In the genomic region with DNA sequence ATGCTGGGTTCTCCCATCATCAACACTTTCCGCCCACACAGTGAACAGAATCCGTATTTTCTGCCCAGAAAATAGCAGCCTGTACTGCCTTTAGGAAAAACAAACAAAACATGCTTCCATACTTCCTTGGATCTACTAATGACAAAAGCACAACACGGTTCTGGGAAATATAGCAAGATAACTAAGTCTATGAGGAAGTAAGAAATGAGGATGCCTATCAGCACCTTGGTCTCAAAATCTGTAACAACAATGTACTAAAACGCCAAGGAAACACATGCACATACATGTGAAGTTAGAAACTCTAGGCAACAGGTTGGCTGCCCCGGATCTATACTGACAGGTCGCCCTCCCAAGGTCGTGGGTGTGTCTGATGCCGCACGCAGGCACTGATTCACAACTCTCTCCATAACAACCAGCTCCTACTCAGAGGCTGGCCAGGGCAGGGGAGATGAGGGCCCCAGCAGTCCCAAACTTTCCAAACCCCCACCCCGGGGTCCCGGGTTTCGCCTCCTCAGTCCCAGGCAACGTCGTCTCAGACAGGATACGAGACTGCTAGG, we compare ENCODE assay signal across 8 cellular contexts. TPM values are rescaled to one million over a fixed set of nuclear protein-coding genes. Genes with fewer than 3 reads are reported as not detected.
DNase-seq lines count a peak whose midpoint lies in the region; ATAC-seq and TF ChIP-seq lines count a peak whose summit lies in the region.

No MANE protein-coding gene starts in this region.

- H3K27ac Mint-ChIP-seq in Calu3 (ENCODE audit: unreplicated experiment) = peak overlapping the region; percentile 68

- H3K36me3 ChIP-seq in KOPT-K1 (ENCODE audit: insufficient read depth, low read length) = no peaks in the 10 kb centered on the region

- H3K9me3 Mint-ChIP-seq in Calu3 (ENCODE audit: low read depth, unreplicated experiment) = no peaks in the 10 kb centered on the region

- intact Hi-C loops in Calu3 (cut with micrococcal nuclease; ENCODE audit: unreplicated experiment) = no loop called here

- CTCF ChIA-PET in Calu3 (lab: Charles Lee) = interaction anchor here (0.6 to 0.7 kb wide), 5 partner anchors 10 to 856 kb away, joined by 3 to 6 read pairs (median 5); no protein-coding TSS in a partner anchor

- peak overlapping the region; percentile 80 for H3K4me3 Mint-ChIP-seq in Calu3 (ENCODE audit: low read depth, unreplicated experiment)

- peak; percentile 22 for ATAC-seq in GM21737 (IDR thresholded peaks at IDR 0.05; ENCODE audit: unreplicated experiment)

- H3K4me1 Mint-ChIP-seq in Calu3 (ENCODE audit: low read depth, unreplicated experiment) = peaks cover 46% of the 10 kb centered on the region

- DNase-seq in Calu3 (peak; percentile 46), caudate nucleus (lab: John Stamatoyannopoulos, UW) (peak in 44 of 61 donors; percentile 24 to 83 (median 57)), NCI-H2196 treated with DMSO at 0.1 percent for 48 hours (lab: John Stamatoyannopoulos, UW; ENCODE audit: unreplicated experiment) (no peak)
- peak; percentile 21 for DNase-seq in activated CD4-positive, CD25-positive, alpha-beta regulatory T cell treated with anti-CD3 and anti-CD28 coated beads, Interleukin-2, amount 50 U/mL, for 16 hours (ENCODE audit: low read depth, low spot score)
- peak; percentile 63 for DNase-seq in stimulated activated CD4-positive, alpha-beta T cell treated with anti-CD3 and anti-CD28 coated beads, Interleukin-4, amount 100 ng/mL, for 1 hour

- no peaks in the 10 kb centered on the region for H3K9me3 ChIP-seq in KOPT-K1 (ENCODE audit: insufficient read depth, low read length, poor library complexity, severe bottlenecking)

- H3K27ac ChIP-seq in KOPT-K1 (ENCODE audit: low read depth, low read length, poor library complexity, severe bottlenecking) = peak overlapping the region; percentile 69
- peak overlapping the region; percentile 97 for H3K27ac ChIP-seq in caudate nucleus (ENCODE audit: low read depth, low read length)
- H3K27ac ChIP-seq in layer of hippocampus (ENCODE audit: low read depth, low read length) = peak overlapping the region; percentile 94

- H3K36me3 Mint-ChIP-seq in Calu3 (ENCODE audit: insufficient read depth, unreplicated experiment) = peaks cover 20% of the 10 kb centered on the region

- no peak for TF ChIP-seq CTCF in Calu3 (IDR thresholded peaks at IDR 0.05; ENCODE audit: unreplicated experiment)

- H3K27me3 Mint-ChIP-seq in Calu3 (ENCODE audit: unreplicated experiment) = no peaks in the 10 kb centered on the region

- H3K27me3 ChIP-seq in layer of hippocampus (ENCODE audit: control insufficient read depth, insufficient read depth, low read length) = no peaks in the 10 kb centered on the region

- TSS peak; percentile 43 for BruUV-seq in Calu3 (replicated peaks; lab: Mats Ljungman, UMichigan)

RNA-seq across cellular contexts. Expression of gene BTBD9, which starts 0.7 kb away (rescaled TPM):
- 19.4 and 21.8 TPM in 2 replicates for total RNA-seq in Calu3 (2022)
